In genomic region chr1:143691400-143691891, GRCh38 we compare ENCODE assay signal across 2 cellular contexts.
TF ChIP-seq lines count a peak whose summit lies in the region.

No MANE protein-coding gene starts in this region.

TF ChIP-seq in HepG2, 621 proteins besides CTCF, POLR2A, EP300 and RAD21 (continued from another document):
- TF ChIP-seq ZNF704 (CRISPR knock-in tag; IDR thresholded peaks at IDR 0.05; ENCODE audit: borderline replicate concordance) (no peak), NFKB2 (CRISPR knock-in tag; IDR thresholded peaks at IDR 0.05; ENCODE audit: borderline replicate concordance) (no peak), ZNF616 (CRISPR knock-in tag; IDR thresholded peaks at IDR 0.05; ENCODE audit: low read depth) (no peak), ZNF10 (CRISPR knock-in tag; IDR thresholded peaks at IDR 0.05; ENCODE audit: borderline replicate concordance, low read depth) (no peak), ZNF883 (CRISPR knock-in tag; IDR thresholded peaks at IDR 0.05; ENCODE audit: not compliant biosample characterization) (no peak), CSRNP1 (CRISPR knock-in tag; IDR thresholded peaks at IDR 0.05) (no peak), LCORL (IDR thresholded peaks at IDR 0.05) (no peak), LCORL (CRISPR knock-in tag; IDR thresholded peaks at IDR 0.05) (no peak), ZNF317 (CRISPR knock-in tag; IDR thresholded peaks at IDR 0.05) (no peak), SCMH1 (CRISPR knock-in tag; IDR thresholded peaks at IDR 0.05; ENCODE audit: borderline replicate concordance) (no peak), CHD2 (IDR thresholded peaks at IDR 0.05; ENCODE audit: low read depth, low read length) (no peak), ZNF570 (CRISPR knock-in tag; IDR thresholded peaks at IDR 0.05; ENCODE audit: borderline replicate concordance) (no peak), ZNF460 (CRISPR knock-in tag; IDR thresholded peaks at IDR 0.05; ENCODE audit: borderline replicate concordance) (no peak)

TF ChIP-seq in endothelial cell of umbilical vein, 7 proteins besides CTCF, POLR2A, EP300 and RAD21 (continued from another document):
- no peak for TF ChIP-seq FOS (IDR thresholded peaks at IDR 0.05; ENCODE audit: borderline replicate concordance, insufficient read depth, low read length)
- TF ChIP-seq MAX (IDR thresholded peaks at IDR 0.05; ENCODE audit: insufficient read depth, insufficient read length) = no peak
- TF ChIP-seq POLR2AphosphoS5 (IDR thresholded peaks at IDR 0.05; ENCODE audit: insufficient read depth, low read depth, low read length) = no peak
- no peak for TF ChIP-seq MYC (IDR thresholded peaks at IDR 0.05; ENCODE audit: low read depth, low read length)
- no peak for TF ChIP-seq GATA2 (IDR thresholded peaks at IDR 0.05; ENCODE audit: insufficient read depth, insufficient read length, low read depth, low read length)
- TF ChIP-seq EZH2 (IDR thresholded peaks at IDR 0.05; ENCODE audit: borderline replicate concordance, low read depth, low read length, severe bottlenecking) = no peak
TF ChIP-seq in endothelial cell of umbilical vein: peak in this region for 0.
